Comparison of ENCODE assay signal across 18 cellular contexts in the genomic region with DNA sequence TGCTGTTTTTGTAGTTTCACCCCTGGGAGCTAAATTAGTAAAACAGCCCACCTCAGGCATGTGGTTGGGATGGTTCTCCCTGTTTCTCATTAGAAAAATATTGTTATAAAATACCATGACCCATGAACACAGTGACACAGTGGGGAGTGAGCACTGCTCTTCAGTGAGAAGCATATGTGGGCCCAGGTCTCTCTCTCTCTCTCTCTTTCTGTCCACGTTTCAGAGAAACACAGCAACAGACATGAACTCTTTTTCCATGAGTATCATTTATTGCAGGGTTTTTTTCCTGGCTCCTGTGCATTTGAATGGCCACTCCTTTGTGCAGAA. TPM values are rescaled to one million over a fixed set of nuclear protein-coding genes. Genes with fewer than 3 reads are reported as not detected.
DNase-seq lines count a peak whose midpoint lies in the region; ATAC-seq, FAIRE-seq and TF ChIP-seq lines count a peak whose summit lies in the region.
"Had no signal": no experiment of that assay in that cellular context is flagged by ENCODE, and none has a peak within 500 bp of the region (broad histone marks: within the 10 kb centered on the region; RNA-seq: fewer than 3 reads in every experiment).

No MANE protein-coding gene starts in this region.

- H3K36me3 ChIP-seq in heart left ventricle (peaks cover 0 to 41% (median 18%) of the 10 kb centered on the region in 9 donors), uterus (no peaks in the 10 kb centered on the region), kidney (ENCODE audit: control insufficient read depth in 1 of 2, insufficient read depth in 2 of 2, low read length in 2 of 2) (no peaks in the 10 kb centered on the region)

- H3K36me3 Mint-ChIP-seq in dendritic cell treated with granulocyte-macrophage colony-stimulating factor and Interleukin-4, amounts not matched to agents 40 ng/mL and 50 ng/mL, for 4 days (ENCODE audit: low read depth), result peaks cover 68% of the 10 kb centered on the region
- H3K36me3 Mint-ChIP-seq in nephron progenitor cell (ENCODE audit: low read depth), result peaks cover 15% of the 10 kb centered on the region

- no peak overlapping the region for H3K4me3 ChIP-seq in heart left ventricle
- no peak overlapping the region for H3K4me3 ChIP-seq in uterus
- H3K4me3 ChIP-seq in kidney (ENCODE audit: low read length in 2 of 2), result no peak overlapping the region
- H3K4me3 ChIP-seq: A549, mucosa of descending colon had no signal

- H3K27me3 ChIP-seq in heart left ventricle, result no peaks in the 10 kb centered on the region
- no peaks in the 10 kb centered on the region for H3K27me3 ChIP-seq in uterus

- FAIRE-seq in HTR-8/SVneo (lab: Jason Lieb, UNC), result no peak
- no peak for FAIRE-seq in kidney (lab: Jason Lieb, UNC)
- FAIRE-seq: A549 had no signal

- no peak overlapping the region for H3K9ac ChIP-seq in kidney (ENCODE audit: low read length in 2 of 2)
- H3K9ac ChIP-seq: SK-N-SH had no signal

- H3K4me1 Mint-ChIP-seq in dendritic cell treated with granulocyte-macrophage colony-stimulating factor and Interleukin-4, amounts not matched to agents 40 ng/mL and 50 ng/mL, for 4 days (ENCODE audit: low read depth), result peaks cover 96% of the 10 kb centered on the region
- peaks cover 68% of the 10 kb centered on the region for H3K4me1 Mint-ChIP-seq in nephron progenitor cell

- H3K9me3 Mint-ChIP-seq in dendritic cell treated with granulocyte-macrophage colony-stimulating factor and Interleukin-4, amounts not matched to agents 40 ng/mL and 50 ng/mL, for 4 days, result peaks cover 8% of the 10 kb centered on the region
- no peaks in the 10 kb centered on the region for H3K9me3 Mint-ChIP-seq in nephron progenitor cell
- H3K9me3 Mint-ChIP-seq: activated CD8-positive, alpha-beta T cell treated with anti-CD3 and anti-CD28 coated beads for 36 hours; activated naive CD8-positive, alpha-beta T cell treated with anti-CD3 and anti-CD28 coated beads, Interleukin-2, amount 50 U/mL, for 24 hours had no signal

- no peaks in the 10 kb centered on the region for H3K27me3 Mint-ChIP-seq in dendritic cell treated with granulocyte-macrophage colony-stimulating factor and Interleukin-4, amounts not matched to agents 40 ng/mL and 50 ng/mL, for 4 days
- peaks cover 10% of the 10 kb centered on the region for H3K27me3 Mint-ChIP-seq in nephron progenitor cell (ENCODE audit: low read depth, poor library complexity)
- H3K27me3 Mint-ChIP-seq: activated naive CD8-positive, alpha-beta T cell treated with anti-CD3 and anti-CD28 coated beads, Interleukin-2, amount 50 U/mL, for 24 hours had no signal

- TF ChIP-seq CTCF in heart left ventricle (IDR thresholded peaks at IDR 0.05), result no peak
- TF ChIP-seq CTCF in nephron progenitor cell (IDR thresholded peaks at IDR 0.05), result no peak
- TF ChIP-seq CTCF in uterus (IDR thresholded peaks at IDR 0.05), result no peak
- TF ChIP-seq CTCF in kidney (IDR thresholded peaks at IDR 0.05; ENCODE audit: borderline replicate concordance, extremely low read depth, insufficient read depth), result no peak

- TF ChIP-seq POLR2A in heart left ventricle (IDR thresholded peaks at IDR 0.05) (no peak), uterus (IDR thresholded peaks at IDR 0.05) (no peak)

- ATAC-seq in heart left ventricle (no peak), Right ventricle myocardium inferior (no peak), HG02678 (IDR thresholded peaks at IDR 0.05; ENCODE audit: unreplicated experiment) (no peak)
- ATAC-seq: A549; activated CD8-positive, alpha-beta T cell treated with anti-CD3 and anti-CD28 coated beads for 36 hours; PC-3 had no signal

- H3K4me3 Mint-ChIP-seq in dendritic cell treated with granulocyte-macrophage colony-stimulating factor and Interleukin-4, amounts not matched to agents 40 ng/mL and 50 ng/mL, for 4 days, result no peak overlapping the region
- peak overlapping the region; percentile 19 for H3K4me3 Mint-ChIP-seq in nephron progenitor cell
- H3K4me3 Mint-ChIP-seq: activated CD8-positive, alpha-beta T cell treated with anti-CD3 and anti-CD28 coated beads for 36 hours; activated naive CD8-positive, alpha-beta T cell treated with anti-CD3 and anti-CD28 coated beads, Interleukin-2, amount 50 U/mL, for 24 hours had no signal

- H3K4me1 ChIP-seq in heart left ventricle (peaks cover 0 to 83% (median 35%) of the 10 kb centered on the region in 12 donors), uterus (peaks cover 0 to 3% of the 10 kb centered on the region in 2 donors), kidney (ENCODE audit: control insufficient read depth in 1 of 2, insufficient read depth in 1 of 2, low read depth in 1 of 2, low read length in 2 of 2) (peaks cover 0 to 11% of the 10 kb centered on the region in 2 donors)
- H3K4me1 ChIP-seq: A549 had no signal

- no peak for DNase-seq in heart left ventricle
- DNase-seq in Right ventricle myocardium inferior (ENCODE audit: missing footprints), result no peak
- no peak for DNase-seq in nephron progenitor cell
- no peak for DNase-seq in uterus
- no peak for DNase-seq in HTR-8/SVneo (ENCODE audit: insufficient read length, low spot score)
- no peak for DNase-seq in kidney
- DNase-seq: activated CD8-positive, alpha-beta T cell treated with anti-CD3 and anti-CD28 coated beads for 36 hours; activated naive CD8-positive, alpha-beta T cell treated with anti-CD3 and anti-CD28 coated beads, Interleukin-2, amount 50 U/mL, for 24 hours; mucosa of descending colon; NCI-H1694 treated with DMSO at 0.1 percent for 48 hours; NCI-H510A treated with DMSO at 0.1 percent for 48 hours; PC-3; posterior cingulate gyrus; SK-N-SH had no signal

- peak overlapping the region; percentile 86 for H3K27ac Mint-ChIP-seq in dendritic cell treated with granulocyte-macrophage colony-stimulating factor and Interleukin-4, amounts not matched to agents 40 ng/mL and 50 ng/mL, for 4 days
- peak overlapping the region; percentile 92 for H3K27ac Mint-ChIP-seq in nephron progenitor cell
- H3K27ac Mint-ChIP-seq: activated CD8-positive, alpha-beta T cell treated with anti-CD3 and anti-CD28 coated beads for 36 hours; activated naive CD8-positive, alpha-beta T cell treated with anti-CD3 and anti-CD28 coated beads, Interleukin-2, amount 50 U/mL, for 24 hours had no signal

- intact Hi-C loops in heart left ventricle (cut with DNase I), result loop anchor here in 1 of 10 donors (5.0 kb wide), 1 partner anchor 38 kb away; no protein-coding TSS in a partner anchor
- intact Hi-C loops in Right ventricle myocardium inferior (cut with DNase I), result no loop called here
- intact Hi-C loops in dendritic cell treated with granulocyte-macrophage colony-stimulating factor and Interleukin-4, amounts not matched to agents 40 ng/mL and 50 ng/mL, for 4 days (cut with micrococcal nuclease), result no loop called here
- intact Hi-C loops in uterus (cut with DNase I; ENCODE audit: low total_unique reads), result no loop called here
- intact Hi-C loops in kidney (cut with DNase I), result no loop called here

- 52 to 65% (median 61%) methylated on average over 1 of the region's 1 CpG for WGBS in heart left ventricle, 4 donors

- H3K9me3 ChIP-seq in heart left ventricle (no peaks in the 10 kb centered on the region), uterus (no peaks in the 10 kb centered on the region), kidney (ENCODE audit: control insufficient read depth in 1 of 2, low read length in 2 of 2) (no peaks in the 10 kb centered on the region)
- H3K9me3 ChIP-seq: A549, mucosa of descending colon, SK-N-SH had no signal

- H3K27ac ChIP-seq in heart left ventricle (peak overlapping the region in 10 of 12 donors; percentile 11 to 94 (median 58)), uterus (peak overlapping the region; percentile 22 to 60), kidney (ENCODE audit: low read depth in 2 of 2, low read length in 2 of 2) (no peak overlapping the region)
- H3K27ac ChIP-seq: A549 had no signal

RNA-seq across cellular contexts. Expression of a gene that starts 41.3 kb away (rescaled TPM):
- total RNA-seq in heart left ventricle (10 to 100 TPM in 2 of 9 donors, 1 to 10 TPM in 6, under 1 TPM in 1; 0.86 to 19.9 (median 3.0) TPM), Right ventricle myocardium inferior (5.1 TPM), uterus (10 to 100 TPM in 1 of 4 donors, 1 to 10 TPM in 3; 4.4 to 29.6 (median 8.1) TPM), kidney (11.8 TPM)
- polyA plus RNA-seq in heart left ventricle (1 to 10 TPM in 1 of 2 donors, under 1 TPM in 1; 0.95 to 1.6 TPM), kidney (ENCODE audit: insufficient read depth, low read depth, low replicate concordance) (1.0 TPM)
- total RNA-seq: HT-29 had no signal

Comparison
In these comparisons a context has a peak if more than half of its experiments do, and no peak if none do; other contexts are left out.
1. H3K27ac ChIP-seq: peak in heart left ventricle (10 of 12) and uterus (2 of 2); none in kidney (0 of 2).